ENCODE assay signal across 2 cellular contexts in genomic region chr3:28606283-28606682, GRCh38.
TF ChIP-seq lines count a peak whose summit lies in the region.

No MANE protein-coding gene starts in this region.

TF ChIP-seq in WTC11, 78 proteins besides CTCF, POLR2A, EP300 and RAD21 (continued from another document):
- TF ChIP-seq TCF7 (CRISPR knock-in tag; IDR thresholded peaks at IDR 0.05; ENCODE audit: low read depth), result no peak
TF ChIP-seq in WTC11: peak in this region for 0.

TF ChIP-seq in GM12891, 5 proteins besides CTCF, POLR2A, EP300 and RAD21 (continued from another document):
- TF ChIP-seq PAX5 (IDR thresholded peaks at IDR 0.05; ENCODE audit: insufficient read depth, low read length, severe bottlenecking) (no peak), POU2F2 (IDR thresholded peaks at IDR 0.05; ENCODE audit: low read depth, low read length) (no peak), POLR2AphosphoS5 (IDR thresholded peaks at IDR 0.05; ENCODE audit: low read depth, low read length) (no peak), TAF1 (IDR thresholded peaks at IDR 0.05; ENCODE audit: low read depth, low read length) (no peak)
